In genomic region chr6:27130668-27131428, GRCh38 we compare ENCODE assay signal across 8 cellular contexts.
DNase-seq lines count a peak whose midpoint lies in the region; ATAC-seq and TF ChIP-seq lines count a peak whose summit lies in the region.

No MANE protein-coding gene starts in this region.

- in situ Hi-C loops in brain microvascular endothelial cell (cut with HindIII; ENCODE audit: low pct_ligation_motif_present, low sequenced_read_pairs): no loop called here

- no peak for TF ChIP-seq CTCF in brain microvascular endothelial cell (IDR thresholded peaks at IDR 0.05; ENCODE audit: low read depth, low read length, missing control alignments)

- ATAC-seq in GM18505 (IDR thresholded peaks at IDR 0.05; ENCODE audit: unreplicated experiment) (no peak), GM21737 (IDR thresholded peaks at IDR 0.05; ENCODE audit: unreplicated experiment) (no peak)

- DNase-seq in brain microvascular endothelial cell (no peak), COLO829 (ENCODE audit: low spot score) (no peak), NCI-H345 treated with DMSO at 0.1 percent for 48 hours (lab: John Stamatoyannopoulos, UW; ENCODE audit: unreplicated experiment) (no peak)

- H2AFZ ChIP-seq in ACC112 (ENCODE audit: low read length, unreplicated experiment): peak overlapping the region; percentile 66

- H3K4me1 ChIP-seq in ACC112 (ENCODE audit: control insufficient read depth, insufficient read depth, low read length, unreplicated experiment): peaks cover 33% of the 10 kb centered on the region
- peaks cover 34% of the 10 kb centered on the region for H3K4me1 ChIP-seq in HUES48 (ENCODE audit: control insufficient read depth, insufficient read depth, low read length)
- no peaks in the 10 kb centered on the region for H3K4me1 ChIP-seq in mesodermal cell (ENCODE audit: control insufficient read depth, insufficient read depth, low read length, poor library complexity, severe bottlenecking)

- peak overlapping the region; percentile 89 for H3K9ac ChIP-seq in HUES48 (ENCODE audit: low read depth, low read length)

- WGBS in mesodermal cell (ENCODE audit: insufficient coverage in 2 of 2), 2 experiments: 80% methylated on average over 2 of the region's 7 CpGs; no CpG with 5 or more reads in 1 of the 2 experiments

- H3K9me3 ChIP-seq in HUES48 (ENCODE audit: control insufficient read depth, insufficient read depth, low read length) (no peaks in the 10 kb centered on the region), mesodermal cell (ENCODE audit: control insufficient read depth, low read length) (no peaks in the 10 kb centered on the region)

- H3K27ac ChIP-seq in ACC112 (ENCODE audit: low read depth, low read length) (peak overlapping the region; percentile 93), HUES48 (ENCODE audit: low read depth, low read length) (peak overlapping the region; percentile 99), brain microvascular endothelial cell (peak overlapping the region; percentile 86), mesodermal cell (ENCODE audit: low read depth, low read length, severe bottlenecking) (peak overlapping the region; percentile 97)

- peak overlapping the region; percentile 81 for H3K4me3 ChIP-seq in ACC112 (ENCODE audit: low read depth, low read length)
- peak overlapping the region; percentile 84 for H3K4me3 ChIP-seq in HUES48 (ENCODE audit: low read depth, low read length)
- H3K4me3 ChIP-seq in brain microvascular endothelial cell (ENCODE audit: low read depth, low read length): peak overlapping the region; percentile 70
- peak overlapping the region; percentile 71 for H3K4me3 ChIP-seq in mesodermal cell (ENCODE audit: extremely low read depth, insufficient read depth, low read length, poor library complexity, severe bottlenecking)

- TF ChIP-seq POLR2A in GM18505 (IDR thresholded peaks at IDR 0.05; ENCODE audit: borderline replicate concordance, extremely low read depth, insufficient read depth, insufficient read length): no peak

- H3K36me3 ChIP-seq in ACC112 (ENCODE audit: insufficient read depth, low read length) (no peaks in the 10 kb centered on the region), HUES48 (ENCODE audit: control insufficient read depth, insufficient read depth, low read length) (no peaks in the 10 kb centered on the region), brain microvascular endothelial cell (replicated peaks) (no peaks in the 10 kb centered on the region), mesodermal cell (ENCODE audit: control insufficient read depth, insufficient read depth, low read length) (no peaks in the 10 kb centered on the region)

- peaks cover 24% of the 10 kb centered on the region for H3K79me2 ChIP-seq in ACC112 (ENCODE audit: control insufficient read depth, insufficient read depth, low read length, unreplicated experiment)

- H3K27me3 ChIP-seq in ACC112 (ENCODE audit: insufficient read depth, low read length) (no peaks in the 10 kb centered on the region), HUES48 (ENCODE audit: control insufficient read depth, insufficient read depth, low read length) (no peaks in the 10 kb centered on the region), brain microvascular endothelial cell (replicated peaks) (no peaks in the 10 kb centered on the region)
